7 cellular contexts compared by ENCODE assay signal in the genomic region with DNA sequence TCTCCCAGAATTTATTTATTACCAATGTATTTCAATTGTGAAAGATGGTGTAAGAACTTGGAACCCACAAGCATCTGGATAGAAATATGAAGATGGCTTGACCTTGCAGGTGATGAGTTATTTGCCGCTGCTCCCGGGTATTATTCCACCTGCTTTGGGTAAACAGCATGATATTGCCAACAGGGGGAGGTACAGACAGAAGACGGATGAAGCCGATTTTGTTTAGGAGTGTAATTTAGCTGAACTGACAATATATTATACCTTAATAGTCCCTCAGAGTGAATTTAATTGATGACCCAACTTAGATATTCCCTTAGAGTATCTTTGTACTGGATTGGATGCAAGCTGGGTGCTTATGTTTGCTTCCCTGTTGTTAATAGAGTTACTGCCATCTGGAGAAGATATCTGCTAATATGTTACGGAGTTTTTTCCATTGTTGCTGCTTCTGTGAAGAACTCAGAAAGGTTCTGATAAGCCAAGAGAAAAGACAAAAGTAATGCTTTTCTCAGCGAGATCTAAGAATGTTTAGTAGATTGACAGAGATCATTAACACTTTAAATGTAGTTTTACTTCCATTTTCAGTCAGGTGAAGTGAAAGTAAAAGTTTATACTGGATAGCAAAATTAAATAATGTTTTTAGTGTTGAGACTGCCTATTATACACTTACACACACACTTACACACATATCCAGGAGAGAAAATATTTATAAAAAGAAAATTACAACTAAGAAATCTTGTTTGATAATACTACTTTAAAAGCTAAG.
DNase-seq lines count a peak whose midpoint lies in the region; ATAC-seq and TF ChIP-seq lines count a peak whose summit lies in the region.

No MANE protein-coding gene starts in this region.

- H3K36me3 ChIP-seq in hepatocyte (replicated peaks; ENCODE audit: insufficient read depth, low read depth): no peaks in the 10 kb centered on the region

- no peaks in the 10 kb centered on the region for H3K9me3 ChIP-seq in hepatocyte (ENCODE audit: low read depth)

- H2AFZ ChIP-seq in hepatocyte: peak overlapping the region; percentile 51

- H3K36me3 Mint-ChIP-seq in stimulated activated effector memory CD8-positive, alpha-beta T cell treated with anti-CD3 and anti-CD28 coated beads, Interleukin-12 subunit alpha, Interleukin-12 subunit beta, amount 100 ng/mL, for 72 hours: no peaks in the 10 kb centered on the region

- H3K4me3 ChIP-seq in hepatocyte: no peak overlapping the region

- no peaks in the 10 kb centered on the region for H3K4me1 ChIP-seq in hepatocyte (ENCODE audit: insufficient read depth)

- H3K27me3 ChIP-seq in hepatocyte: no peaks in the 10 kb centered on the region

- no peaks in the 10 kb centered on the region for H3K9me2 ChIP-seq in hepatocyte (replicated peaks; ENCODE audit: insufficient read depth)

- peak overlapping the region; percentile 53 for H3K4me2 ChIP-seq in hepatocyte

- no peak overlapping the region for H3K27ac ChIP-seq in hepatocyte

- no peaks in the 10 kb centered on the region for H4K20me1 ChIP-seq in hepatocyte (ENCODE audit: insufficient read depth, poor library complexity, severe bottlenecking)

- H3K4me1 Mint-ChIP-seq in stimulated activated effector memory CD8-positive, alpha-beta T cell treated with anti-CD3 and anti-CD28 coated beads, Interleukin-12 subunit alpha, Interleukin-12 subunit beta, amount 100 ng/mL, for 72 hours: no peaks in the 10 kb centered on the region

- DNase-seq in OCI-M1 (lab: John Stamatoyannopoulos, UW) (peak; percentile 85), hepatocyte (ENCODE audit: low spot score) (no peak), GM19238 (ENCODE audit: insufficient read length, low spot score) (no peak), AG20443 (ENCODE audit: low spot score) (no peak)
- DNase-seq in stimulated activated effector memory CD8-positive, alpha-beta T cell treated with anti-CD3 and anti-CD28 coated beads, Interleukin-12 subunit alpha, Interleukin-12 subunit beta, amount 100 ng/mL, for 72 hours (ENCODE audit: low spot score in 2 of 2): no peak

- H3K79me2 ChIP-seq in hepatocyte: no peaks in the 10 kb centered on the region

- peaks cover 4% of the 10 kb centered on the region for H3K9me3 Mint-ChIP-seq in stimulated activated effector memory CD8-positive, alpha-beta T cell treated with anti-CD3 and anti-CD28 coated beads, Interleukin-12 subunit alpha, Interleukin-12 subunit beta, amount 100 ng/mL, for 72 hours

- peak; percentile 6 for TF ChIP-seq CTCF in hepatocyte (IDR thresholded peaks at IDR 0.05; ENCODE audit: poor library complexity)

- H3K4me3 Mint-ChIP-seq in stimulated activated effector memory CD8-positive, alpha-beta T cell treated with anti-CD3 and anti-CD28 coated beads, Interleukin-12 subunit alpha, Interleukin-12 subunit beta, amount 100 ng/mL, for 72 hours: no peak overlapping the region

- ATAC-seq in GM18909 (IDR thresholded peaks at IDR 0.05; ENCODE audit: poor library complexity, unreplicated experiment) (peak; percentile 70), HG03060 (IDR thresholded peaks at IDR 0.05; ENCODE audit: low read depth, unreplicated experiment) (peak; percentile 44)
- no peak for ATAC-seq in stimulated activated effector memory CD8-positive, alpha-beta T cell treated with anti-CD3 and anti-CD28 coated beads, Interleukin-12 subunit alpha, Interleukin-12 subunit beta, amount 100 ng/mL, for 72 hours

- H3K27ac Mint-ChIP-seq in stimulated activated effector memory CD8-positive, alpha-beta T cell treated with anti-CD3 and anti-CD28 coated beads, Interleukin-12 subunit alpha, Interleukin-12 subunit beta, amount 100 ng/mL, for 72 hours: no peak overlapping the region

- WGBS in hepatocyte (ENCODE audit: low lambda C conversion rate, missing lambda C conversion rate): 60% methylated on average over 6 of the region's 6 CpGs
